ENCODE assay signal across 8 cellular contexts in the genomic region with DNA sequence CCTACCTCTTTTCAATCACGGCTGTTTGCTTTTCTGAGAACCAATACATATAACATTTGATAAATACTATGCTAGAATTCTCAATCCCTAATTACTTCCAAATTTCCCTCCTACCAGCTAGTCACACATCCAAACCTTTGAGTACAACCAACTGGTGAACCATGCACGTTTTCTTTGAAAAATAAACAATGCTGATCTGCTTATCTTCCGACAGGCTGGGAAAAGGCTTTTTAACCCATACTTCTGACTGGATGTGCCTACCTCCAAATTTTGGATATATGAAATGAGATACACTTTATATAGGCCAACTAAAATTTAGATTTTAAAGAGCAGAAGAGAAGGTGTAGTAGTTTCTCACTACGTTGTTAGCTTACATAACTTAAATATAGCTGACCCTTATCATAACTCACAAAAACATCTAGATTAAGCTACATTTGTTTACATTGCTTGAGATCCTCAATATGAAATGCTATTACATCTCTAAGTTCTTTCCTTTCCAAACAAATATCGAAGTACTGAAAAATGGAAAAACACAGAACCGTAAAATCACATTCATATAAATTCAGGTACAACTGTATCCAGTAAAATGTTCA. TPM values are rescaled to one million over a fixed set of nuclear protein-coding genes. Genes with fewer than 3 reads are reported as not detected.
A peak's percentile ranks its signal among the peaks of the same experiment; 100 is the strongest.
DNase-seq lines count a peak whose midpoint lies in the region; ATAC-seq, FAIRE-seq and TF ChIP-seq lines count a peak whose summit lies in the region.

No MANE protein-coding gene starts in this region.

- H3K36me3 ChIP-seq in heart left ventricle (peaks cover 0 to 15% (median 9%) of the 10 kb centered on the region in 9 donors), GM12878 (ENCODE audit: control insufficient read depth in 2 of 2, insufficient read depth in 2 of 2, low read length in 1 of 2) (peaks cover 0 to 16% of the 10 kb centered on the region in 2 experiments; a peak in 3 of 4 replicates), upper lobe of left lung (no peaks in the 10 kb centered on the region)

- no TSS peak for BruUV-seq in GM12878 (replicated peaks; lab: Mats Ljungman, UMichigan)

- no peaks in the 10 kb centered on the region for H3K27me3 ChIP-seq in heart left ventricle
- no peaks in the 10 kb centered on the region for H3K27me3 ChIP-seq in GM12878 (replicated peaks in 1 of 2; ENCODE audit: control insufficient read depth in 2 of 2, insufficient read depth in 2 of 2, low read length in 1 of 2)
- no peaks in the 10 kb centered on the region for H3K27me3 ChIP-seq in upper lobe of left lung

- no peak for DNase-seq in heart left ventricle
- no peak for DNase-seq in cardiac septum (ENCODE audit: low spot score)
- no peak for DNase-seq in GM12878 (ENCODE audit: low read depth, low spot score)
- DNase-seq in medulla oblongata (ENCODE audit: extremely low spot score), result peak; percentile 40
- no peak for DNase-seq in upper lobe of left lung
- no peak for DNase-seq in SW480 (ENCODE audit: low spot score)
- no peak for DNase-seq in kidney tubule cell (ENCODE audit: low spot score)
- DNase-seq in NCI-H2081 treated with DMSO at 0.1 percent for 48 hours (lab: John Stamatoyannopoulos, UW), result no peak

- in situ Hi-C loops in GM12878 (cut with MboI), result loop anchor here (5.0 to 10.0 kb wide), 2 partner anchors 179 to 377 kb away; no protein-coding TSS in a partner anchor

- H3K4me2 ChIP-seq in GM12878 (ENCODE audit: control insufficient read depth, insufficient read depth), result peak overlapping the region; percentile 84

- peak overlapping the region; percentile 92 for H3K9ac ChIP-seq in GM12878 (ENCODE audit: control insufficient read depth, insufficient read depth, low read length)

- H3K4me1 ChIP-seq in heart left ventricle (peaks cover 0 to 62% (median 32%) of the 10 kb centered on the region in 12 donors), GM12878 (ENCODE audit: control insufficient read depth, insufficient read depth, low read length) (no peaks in the 10 kb centered on the region), upper lobe of left lung (peaks cover 19 to 47% (median 39%) of the 10 kb centered on the region in 4 donors)

- FAIRE-seq in GM12878 (lab: Jason Lieb, UNC), result no peak

- TF ChIP-seq RAD21 in GM12878 (IDR thresholded peaks at IDR 0.05; ENCODE audit: insufficient read depth, low read depth, low read length), result no peak

- no peak for TF ChIP-seq CTCF in heart left ventricle (IDR thresholded peaks at IDR 0.05)
- no peak for TF ChIP-seq CTCF in GM12878 (IDR thresholded peaks at IDR 0.05 in 2 of 3, conservative IDR thresholded peaks at IDR 0.05 in 1 of 3; ENCODE audit: control insufficient read depth in 2 of 3, extremely low read depth in 1 of 3, insufficient read depth in 1 of 3, low read depth in 3 of 3, low read length in 3 of 3)
- no peak for TF ChIP-seq CTCF in upper lobe of left lung (IDR thresholded peaks at IDR 0.05)

- H3K4me3 ChIP-seq in heart left ventricle, result peak overlapping the region; percentile 64 to 95 (median 88)
- peak overlapping the region; percentile 83 for H3K4me3 ChIP-seq in GM12878
- peak overlapping the region; percentile 63 to 93 (median 90) for H3K4me3 ChIP-seq in upper lobe of left lung

- no peaks in the 10 kb centered on the region for H3K9me3 ChIP-seq in heart left ventricle
- no peaks in the 10 kb centered on the region; the same call in 1 of the 3 replicates for H3K9me3 ChIP-seq in GM12878 (replicated peaks; ENCODE audit: control insufficient read depth, insufficient read depth, low read length)
- no peaks in the 10 kb centered on the region for H3K9me3 ChIP-seq in upper lobe of left lung

- H4K20me1 ChIP-seq in GM12878 (ENCODE audit: control insufficient read depth, insufficient read depth), result no peaks in the 10 kb centered on the region; the same call in 1 of the 2 replicates

- intact Hi-C loops in heart left ventricle (cut with DNase I) (loop anchor here (5.0 to 10.0 kb wide), 25 partner anchors 89 to 743 kb away; no protein-coding TSS in a partner anchor), cardiac septum (cut with DNase I) (loop anchor here (5.0 to 10.0 kb wide), 5 partner anchors 189 to 743 kb away; no protein-coding TSS in a partner anchor), GM12878 (cut with micrococcal nuclease; ENCODE audit: unreplicated experiment) (loop anchor here (5.0 to 10.0 kb wide), 7 partner anchors 169 to 786 kb away; no protein-coding TSS in a partner anchor)

- ATAC-seq in heart left ventricle (no peak), GM12878 (no peak), upper lobe of left lung (ENCODE audit: low FRiP score in 2 of 2) (no peak)

- CTCF ChIA-PET in GM12878 (lab: Yijun Ruan, JAX), result interaction anchor here (0.8 to 2.0 kb wide), 18 partner anchors 10 to 790 kb away, joined by 3 to 14 read pairs (median 4); no protein-coding TSS in a partner anchor

- H2AFZ ChIP-seq in GM12878 (ENCODE audit: control insufficient read depth, low read depth, low read length), result no peak overlapping the region

- no peak for TF ChIP-seq POLR2A in heart left ventricle (IDR thresholded peaks at IDR 0.05)
- TF ChIP-seq POLR2A in GM12878 (IDR thresholded peaks at IDR 0.05; ENCODE audit: low read depth, low read length), result no peak
- TF ChIP-seq POLR2A in upper lobe of left lung (IDR thresholded peaks at IDR 0.05), result no peak

- H3K79me2 ChIP-seq in GM12878 (ENCODE audit: control insufficient read depth, insufficient read depth, low read length), result peaks cover 82% of the 10 kb centered on the region

- 7 to 17% (median 14%) methylated on average over 6 of the region's 6 CpGs for WGBS in heart left ventricle, 4 donors
- WGBS in GM12878 (ENCODE audit: insufficient coverage, insufficient replicate concordance, low lambda C conversion rate, missing lambda C conversion rate), result under 1% methylated on average over 6 of the region's 6 CpGs
- WGBS in upper lobe of left lung, 2 donors, result 20 to 25% methylated on average over 6 of the region's 6 CpGs

- SMC1A ChIA-PET in GM12878 (lab: Charles Lee; ENCODE audit: uncharacterized antibody, unreplicated experiment), result interaction anchor here (0.7 to 3.3 kb wide), 38 partner anchors 9 to 741 kb away, joined by 3 to 32 read pairs (median 4); no protein-coding TSS in a partner anchor

- no peak for TF ChIP-seq EP300 in GM12878 (IDR thresholded peaks at IDR 0.05; ENCODE audit: borderline replicate concordance in 1 of 2, control insufficient read depth in 1 of 2, low read depth in 2 of 2, low read length in 2 of 2)
- TF ChIP-seq EP300 in upper lobe of left lung (IDR thresholded peaks at IDR 0.05), result no peak

- POLR2A ChIA-PET in GM12878 (lab: Charles Lee), result interaction anchor here (0.7 to 2.3 kb wide), 17 partner anchors 17 to 399 kb away, joined by 3 to 17 read pairs (median 4); no protein-coding TSS in a partner anchor

- H3K27ac ChIP-seq in heart left ventricle, result peak overlapping the region in 11 of 12 donors; percentile 95 to 100 (median 99)
- peak overlapping the region; percentile 93 for H3K27ac ChIP-seq in GM12878 (ENCODE audit: control insufficient read depth, insufficient read depth)
- H3K27ac ChIP-seq in upper lobe of left lung, result peak overlapping the region; percentile 99 to 100 (median 100)

- RAD21 ChIA-PET in GM12878 (lab: Charles Lee; ENCODE audit: unreplicated experiment), result interaction anchor here (0.7 to 2.5 kb wide), 38 partner anchors 8 to 565 kb away, joined by 3 to 24 read pairs (median 5); no protein-coding TSS in a partner anchor

TF ChIP-seq in GM12878, 131 proteins besides CTCF, POLR2A, EP300 and RAD21 (continues in another document):
- TF ChIP-seq RBBP5 (conservative IDR thresholded peaks at IDR 0.05) (no peak), NBN (IDR thresholded peaks at IDR 0.05) (no peak), BHLHE40 (IDR thresholded peaks at IDR 0.05; ENCODE audit: borderline replicate concordance in 1 of 2, low read depth in 2 of 2, low read length in 1 of 2) (no peak)

RNA-seq across cellular contexts. Expression of gene NR3C1, which starts 2.1 kb away (rescaled TPM):
- total RNA-seq in heart left ventricle (10 to 100 TPM; 29.6 to 73.7 (median 50.6) TPM), cardiac septum (68.5 TPM), GM12878 (2014; rRNA removed) (79.9 and 108 TPM in 2 replicates), GM12878 (2014; rRNA removed; fragmentation: Illumina TruSeq; extraction: Trizol) (104 and 114 TPM in 2 replicates), GM12878 (2021) (124 and 134 TPM in 2 replicates), upper lobe of left lung (100 to 1,000 TPM in 1 of 6 donors, 10 to 100 TPM in 5; 44.5 to 101 (median 72.7) TPM)
- polyA plus RNA-seq in heart left ventricle (10 to 100 TPM; 10.4 to 21.5 TPM), GM12878 (2011; rRNA removed) (141 and 181 TPM in 2 replicates), GM12878 (2014; fragmentation: Illumina TruSeq; extraction: Trizol) (83.7 and 104 TPM in 2 replicates), GM12878 (2014; fragmentation: Nextera tagmentation; extraction: Ambion mirVana) (100 to 1,000 TPM in 1 of 2 experiments, 10 to 100 TPM in 1; 89.0 to 119 TPM), GM12878 (2014; rRNA removed) (37.2 and 49.7 TPM in 2 replicates), GM12878 (2016; fragmentation: Nextera tagmentation; extraction: Ambion mirVana) (100 to 1,000 TPM; 114 to 123 TPM)
- total RNA-seq in GM12878 (2013; cell fraction: nucleolus; rRNA removed), result 658 and 663 TPM in 2 replicates
- 38.5 TPM for polyA plus RNA-seq in GM12878 (2011; ENCODE audit: low read depth)
- polyA plus RNA-seq in GM12878 (2011; cell fraction: cytosol; rRNA removed), result 63.4 and 85.5 TPM in 2 replicates
- 55.0 and 75.3 TPM in 2 replicates for polyA plus RNA-seq in GM12878 (2011; cell fraction: nucleus; rRNA removed)
- polyA plus RNA-seq in GM12878 (2012), result 41.4 and 59.0 TPM in 2 replicates
- polyA minus RNA-seq in GM12878 (2011; rRNA and poly(A)+ RNA removed), result 252 and 261 TPM in 2 replicates
- 80.9 and 85.6 TPM in 2 replicates for polyA minus RNA-seq in GM12878 (2011; cell fraction: cytosol; rRNA and poly(A)+ RNA removed)
- polyA minus RNA-seq in GM12878 (2011; cell fraction: nucleus; rRNA and poly(A)+ RNA removed), result 189 and 197 TPM in 2 replicates
